In the genomic region with DNA sequence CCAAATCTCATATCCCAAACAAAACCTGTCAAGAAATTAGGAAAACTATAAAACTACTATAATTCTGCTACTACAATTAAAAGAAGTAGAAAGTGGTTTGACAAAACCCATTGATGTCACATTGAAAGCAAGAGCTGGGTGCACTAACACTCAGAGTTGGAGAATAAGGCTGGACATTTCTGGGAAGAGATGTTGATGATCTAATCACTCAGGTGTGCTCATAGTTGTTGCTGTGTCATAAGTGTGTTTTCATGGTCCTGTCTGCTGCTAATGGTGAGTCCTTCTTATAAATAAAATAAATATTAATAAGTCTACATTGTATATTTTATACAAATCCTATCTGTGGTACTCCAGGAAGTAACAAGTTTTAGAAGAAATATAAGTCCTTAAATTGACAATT, we compare ENCODE assay signal across 26 cellular contexts.
"Had no signal": no experiment of that assay in that cellular context is flagged by ENCODE, and none has a peak within 500 bp of the region (broad histone marks: within the 10 kb centered on the region; RNA-seq: fewer than 3 reads in every experiment).

No MANE protein-coding gene starts in this region.

- ATAC-seq: esophagus mucosa; gastroesophageal sphincter; heart left ventricle; left cardiac atrium; left lung; left ventricle myocardium superior; lower lobe of right lung; naive thymus-derived CD4-positive, alpha-beta T cell had no signal

- H3K79me2 ChIP-seq: hepatocyte had no signal

- H3K27me3 ChIP-seq: esophagus squamous epithelium, gastroesophageal sphincter, heart left ventricle, hepatocyte, left lung had no signal

- H2AFZ ChIP-seq: hepatocyte had no signal

- H3K4me2 ChIP-seq: hepatocyte had no signal

- DNase-seq: dermis blood vessel endothelial cell; dorsolateral prefrontal cortex; effector CD4-positive, alpha-beta T cell; effector memory CD4-positive, alpha-beta T cell; erythroblast; esophagus squamous epithelium; foreskin fibroblast; heart left ventricle; hypothalamus; immature natural killer cell; islet precursor cell; kidney; kidney glomerular epithelial cell; left cardiac atrium; left lung; left ventricle myocardium superior; lower lobe of right lung; mesendoderm; midbrain; naive thymus-derived CD4-positive, alpha-beta T cell had no signal

- H3K4me3 ChIP-seq: coronary artery, dorsolateral prefrontal cortex, esophagus squamous epithelium, gastroesophageal sphincter, heart left ventricle, hepatocyte, left lung, lower lobe of right lung had no signal

- H3K9me3 Mint-ChIP-seq: memory B cell had no signal

- H3K36me3 Mint-ChIP-seq: immature natural killer cell; memory B cell; naive thymus-derived CD4-positive, alpha-beta T cell had no signal

- H3K27ac ChIP-seq: coronary artery, dorsolateral prefrontal cortex, epithelial cell of prostate, esophagus squamous epithelium, gastroesophageal sphincter, heart left ventricle, hepatocyte, left lung, lower lobe of right lung had no signal

- H3K4me1 ChIP-seq: esophagus squamous epithelium, gastroesophageal sphincter, heart left ventricle, left lung, lower lobe of right lung had no signal

- H3K27me3 Mint-ChIP-seq: memory B cell; naive thymus-derived CD4-positive, alpha-beta T cell had no signal

- H3K36me3 ChIP-seq: esophagus squamous epithelium, gastroesophageal sphincter, heart left ventricle, left lung, lower lobe of right lung had no signal

- H3K4me1 Mint-ChIP-seq: immature natural killer cell; memory B cell; naive thymus-derived CD4-positive, alpha-beta T cell had no signal

- H3K27ac Mint-ChIP-seq: immature natural killer cell; memory B cell; naive thymus-derived CD4-positive, alpha-beta T cell had no signal

- H3K9me3 ChIP-seq: esophagus squamous epithelium, heart left ventricle, lower lobe of right lung had no signal

- H3K4me3 Mint-ChIP-seq: immature natural killer cell; memory B cell; naive thymus-derived CD4-positive, alpha-beta T cell had no signal
